Comparison of ENCODE assay signal across 27 cellular contexts in genomic region chr4:60189286-60189685, GRCh38.
"Had no signal": no experiment of that assay in that cellular context is flagged by ENCODE, and none has a peak within 500 bp of the region (broad histone marks: within the 10 kb centered on the region; RNA-seq: fewer than 3 reads in every experiment).

No MANE protein-coding gene starts in this region.

- DNase-seq: stimulated activated CD4-positive, alpha-beta T cell treated with anti-CD3 and anti-CD28 coated beads, Interleukin-2, amount 100 ng/mL, for 48 hours; stimulated activated CD4-positive, alpha-beta T cell treated with anti-CD3 and anti-CD28 coated beads, Interleukin-4, amount 100 ng/mL, for 1 hour; stimulated activated CD4-positive, alpha-beta T cell treated with anti-CD3 and anti-CD28 coated beads, Interleukin-4, amount 100 ng/mL, for 24 hours; stimulated activated CD4-positive, alpha-beta T cell treated with anti-CD3 and anti-CD28 coated beads, Interleukin-4, amount 100 ng/mL, for 4 hours; stimulated activated CD8-positive, alpha-beta memory T cell treated with anti-CD3 and anti-CD28 coated beads, Interleukin-4, amount 100 ng/mL, for 48 hours; stimulated activated naive B cell treated with anti-CD40 and anti-IgM and Interleukin-4, amounts not matched to agents 10 μg/mL and 1 μg/mL and 100 μg/mL, for 72 hours; stimulated activated naive CD4-positive, alpha-beta T cell; stimulated activated naive CD4-positive, alpha-beta T cell treated with Interleukin-2 at 50 U/mL for 16 hours; stimulated activated naive CD8-positive, alpha-beta T cell treated with anti-CD3 and anti-CD28 coated beads, Interleukin-15, amount 100 ng/mL, for 72 hours; stimulated activated naive CD8-positive, alpha-beta T cell treated with anti-CD3 and anti-CD28 coated beads, Interleukin-15, Interleukin-2, amounts not matched to agents 100 U/mL and 50 U/mL, for 24 hours; stomach; substantia nigra; testis; thyroid gland; tibial artery; transverse colon; trophoblast cell; upper lobe of left lung; upper lobe of right lung; uterus had no signal

- H3K4me3 ChIP-seq: stomach, suprapubic skin, testis, thoracic aorta, thyroid gland, tibial artery, tibial nerve, transverse colon, upper lobe of left lung, upper lobe of right lung, uterus, vagina had no signal

- H3K4me1 ChIP-seq: stomach, suprapubic skin, testis, thyroid gland, tibial artery, tibial nerve, transverse colon, upper lobe of left lung, upper lobe of right lung, uterus, vagina had no signal

- H3K9me3 ChIP-seq: testis, thoracic aorta, thyroid gland, transverse colon, upper lobe of right lung, uterus had no signal

- ATAC-seq: stimulated activated effector memory CD8-positive, alpha-beta T cell treated with anti-CD3 and anti-CD28 coated beads, Interleukin-12 subunit alpha, Interleukin-12 subunit beta, amount 100 ng/mL, for 72 hours; stimulated activated memory B cell treated with anti-CD40 and anti-IgM and Interleukin-4, amounts not matched to agents 10 μg/mL and 1 μg/mL and 100 μg/mL, for 72 hours; stimulated activated naive B cell treated with anti-CD40 and anti-IgM and Interleukin-4, amounts not matched to agents 10 μg/mL and 1 μg/mL and 100 μg/mL, for 72 hours; stimulated activated naive CD8-positive, alpha-beta T cell treated with anti-CD3 and anti-CD28 coated beads, Interleukin-15, amount 100 ng/mL, for 72 hours; stimulated activated naive CD8-positive, alpha-beta T cell treated with anti-CD3 and anti-CD28 coated beads, Interleukin-15, Interleukin-2, amounts not matched to agents 100 U/mL and 50 U/mL, for 24 hours; upper lobe of right lung had no signal

- H3K27me3 ChIP-seq: stomach, suprapubic skin, testis, thyroid gland, tibial artery, tibial nerve, transverse colon, upper lobe of left lung, upper lobe of right lung, uterus, vagina had no signal

- H3K27ac ChIP-seq: stomach, suprapubic skin, testis, thoracic aorta, thyroid gland, tibial artery, tibial nerve, transverse colon, upper lobe of left lung, upper lobe of right lung, uterus, vagina had no signal

- FAIRE-seq: urothelium cell line had no signal

- H3K36me3 ChIP-seq: stomach, suprapubic skin, thoracic aorta, thyroid gland, tibial artery, tibial nerve, transverse colon, upper lobe of left lung, upper lobe of right lung, uterus, vagina had no signal
